12 cellular contexts compared by ENCODE assay signal in the genomic region with DNA sequence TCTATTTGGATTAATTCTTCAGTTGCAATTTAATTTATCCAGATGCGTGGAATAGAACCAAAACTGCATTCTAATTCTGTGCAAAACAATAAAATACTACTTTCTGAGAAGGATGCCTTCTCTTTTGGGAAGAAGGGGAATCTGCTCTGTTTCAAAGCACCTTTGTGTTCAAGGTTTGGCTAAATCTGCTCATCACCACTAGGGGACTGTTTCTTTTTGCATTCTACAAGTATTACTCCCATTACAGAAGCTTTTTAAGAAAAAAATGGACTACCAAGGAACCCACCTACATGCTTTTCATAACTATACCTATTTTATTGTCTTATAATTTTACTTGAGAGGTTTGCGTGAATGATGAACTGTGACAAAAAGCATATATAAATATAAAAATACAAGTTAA. TPM values are rescaled to one million over a fixed set of nuclear protein-coding genes. Genes with fewer than 3 reads are reported as not detected.
DNase-seq lines count a peak whose midpoint lies in the region; ATAC-seq and TF ChIP-seq lines count a peak whose summit lies in the region.
"Had no signal": no experiment of that assay in that cellular context is flagged by ENCODE, and none has a peak within 500 bp of the region (broad histone marks: within the 10 kb centered on the region; RNA-seq: fewer than 3 reads in every experiment).

No MANE protein-coding gene starts in this region.

- ATAC-seq in HG03097 (IDR thresholded peaks at IDR 0.05; ENCODE audit: low FRiP score, unreplicated experiment): no peak

- H3K9me3 Mint-ChIP-seq in activated T-cell treated with anti-CD3 and anti-CD28 coated beads, Interleukin-2, amount 50 U/mL, for 24 hours: no peaks in the 10 kb centered on the region

- no peak for TF ChIP-seq CTCF in NB4 (IDR thresholded peaks at IDR 0.05; ENCODE audit: low read depth, low read length)
- TF ChIP-seq CTCF in retinal pigment epithelial cell (conservative IDR thresholded peaks at IDR 0.05; ENCODE audit: low read depth, low read length): peak; percentile 53

- H3K4me3 ChIP-seq in NB4 (ENCODE audit: low read depth, low read length) (no peak overlapping the region), retinal pigment epithelial cell (ENCODE audit: low read length) (no peak overlapping the region)

- peaks cover 64% of the 10 kb centered on the region for H3K4me1 Mint-ChIP-seq in activated T-cell treated with anti-CD3 and anti-CD28 coated beads, Interleukin-2, amount 50 U/mL, for 24 hours (ENCODE audit: low read depth)

- H3K4me3 Mint-ChIP-seq in activated T-cell treated with anti-CD3 and anti-CD28 coated beads, Interleukin-2, amount 50 U/mL, for 24 hours: no peak overlapping the region

- H3K36me3 Mint-ChIP-seq in activated T-cell treated with anti-CD3 and anti-CD28 coated beads, Interleukin-2, amount 50 U/mL, for 24 hours (ENCODE audit: low read depth): peaks cover 54% of the 10 kb centered on the region

- no peak for DNase-seq in activated T-cell treated with anti-CD3 and anti-CD28 coated beads, Interleukin-2, amount 50 U/mL, for 24 hours
- DNase-seq in activated T-cell treated with anti-CD3 and anti-CD28 coated beads, Interleukin-2, amount 50 U/mL, for 48 hours: no peak
- peak; percentile 13 for DNase-seq in NB4 (ENCODE audit: low read depth)
- peak; percentile 21 for DNase-seq in dermis blood vessel endothelial cell
- DNase-seq in retinal pigment epithelial cell (ENCODE audit: low read depth): no peak
- DNase-seq in stimulated activated CD8-positive, alpha-beta memory T cell treated with anti-CD3 and anti-CD28 coated beads, Interleukin-4, amount 100 ng/mL, for 48 hours: no peak
- DNase-seq in glomerular visceral epithelial cell (ENCODE audit: extremely low spot score): no peak
- DNase-seq: aorta; COR-L47; stimulated activated CD4-positive, alpha-beta T cell treated with anti-CD3 and anti-CD28 coated beads, Interleukin-1b, Interleukin-23, amount 100 ng/mL, for 48 hours; substantia nigra had no signal

- H3K27ac Mint-ChIP-seq in activated T-cell treated with anti-CD3 and anti-CD28 coated beads, Interleukin-2, amount 50 U/mL, for 24 hours: peak overlapping the region; percentile 41

- TF ChIP-seq POLR2A in NB4 (IDR thresholded peaks at IDR 0.05; ENCODE audit: extremely low read depth, insufficient read length): no peak

- no peaks in the 10 kb centered on the region for H3K27me3 Mint-ChIP-seq in activated T-cell treated with anti-CD3 and anti-CD28 coated beads, Interleukin-2, amount 50 U/mL, for 24 hours

RNA-seq across cellular contexts. Expression of gene MRPS6, which starts 18.2 kb away (rescaled TPM):
- 14.3 and 16.3 TPM in 2 replicates for total RNA-seq in dermis blood vessel endothelial cell

RNA-seq across cellular contexts. Expression of gene SLC5A3, which starts 18.2 kb away (rescaled TPM):
- total RNA-seq in dermis blood vessel endothelial cell: 39.1 and 45.1 TPM in 2 replicates

Comparison
In these comparisons a context has a peak if more than half of its experiments do, and no peak if none do; other contexts are left out.
1. DNase-seq: peak in NB4 (single experiment) and dermis blood vessel endothelial cell (single experiment); none in activated T-cell treated with anti-CD3 and anti-CD28 coated beads, Interleukin-2, amount 50 U/mL, for 24 hours (single experiment), activated T-cell treated with anti-CD3 and anti-CD28 coated beads, Interleukin-2, amount 50 U/mL, for 48 hours (0 of 2), retinal pigment epithelial cell (single experiment), stimulated activated CD8-positive, alpha-beta memory T cell treated with anti-CD3 and anti-CD28 coated beads, Interleukin-4, amount 100 ng/mL, for 48 hours (single experiment) and glomerular visceral epithelial cell (single experiment).